ENCODE assay signal across 1 cellular context in the genomic region with DNA sequence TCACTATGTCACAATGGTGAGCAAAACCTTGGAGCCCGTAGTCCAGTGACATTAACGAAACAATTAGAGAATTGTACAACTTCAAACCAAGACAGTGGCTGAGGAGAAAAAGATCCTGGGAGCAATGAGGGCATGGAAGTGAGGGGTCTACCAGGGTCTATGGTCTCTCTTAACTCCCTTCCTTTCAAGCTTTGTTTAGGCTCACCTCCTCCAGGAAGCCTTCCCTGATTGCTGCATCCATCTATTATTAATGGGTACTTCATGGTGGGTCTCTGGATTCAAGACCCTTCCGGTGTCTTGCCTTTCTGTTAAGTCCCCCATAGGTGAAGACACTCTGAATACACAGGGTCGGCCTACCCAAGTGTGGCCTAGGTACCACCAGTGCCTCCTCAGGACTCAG.
TF ChIP-seq lines count a peak whose summit lies in the region.

No MANE protein-coding gene starts in this region.

TF ChIP-seq in H1, 55 proteins besides CTCF, POLR2A, EP300 and RAD21:
- TF ChIP-seq PHF8 (conservative IDR thresholded peaks at IDR 0.05; ENCODE audit: low read depth, low read length) (no peak), MAFK (IDR thresholded peaks at IDR 0.05; ENCODE audit: low read depth, low read length) (no peak), JUND (IDR thresholded peaks at IDR 0.05; ENCODE audit: low read length) (no peak), BCL11A (IDR thresholded peaks at IDR 0.05; ENCODE audit: low read depth in 2 of 2, low read length in 2 of 2) (no peak), SP2 (IDR thresholded peaks at IDR 0.05; ENCODE audit: low read length) (no peak), BRCA1 (IDR thresholded peaks at IDR 0.05; ENCODE audit: low read depth, low read length) (no peak), SAP30 (IDR thresholded peaks at IDR 0.05; ENCODE audit: insufficient read depth, insufficient replicate concordance, low read length) (no peak), RNF2 (IDR thresholded peaks at IDR 0.05; ENCODE audit: borderline replicate concordance, low read depth, low read length, missing control alignments, poor library complexity, severe bottlenecking) (no peak), SUZ12 (IDR thresholded peaks at IDR 0.05; ENCODE audit: low read length) (no peak), RXRA (IDR thresholded peaks at IDR 0.05; ENCODE audit: insufficient read depth, low read depth, low read length) (no peak), SIRT6 (IDR thresholded peaks at IDR 0.05; ENCODE audit: low read length) (no peak), HDAC6 (IDR thresholded peaks at IDR 0.05; ENCODE audit: low read depth, low read length) (no peak), CHD7 (IDR thresholded peaks at IDR 0.05; ENCODE audit: insufficient replicate concordance, low read length) (no peak), ASH2L (IDR thresholded peaks at IDR 0.05; ENCODE audit: low read length) (no peak)
